Comparison of ENCODE assay signal across 1 cellular context in genomic region chr1:85465099-85465790, GRCh38.
TF ChIP-seq lines count a peak whose summit lies in the region.

Gene DDAH1, minus strand, starts transcription at chr1:85465159. Its CDS starts 114 bp downstream, at chr1:85465045.

TF ChIP-seq in IMR-90, 13 proteins besides CTCF, POLR2A, EP300 and RAD21 (continued from another document):
- TF ChIP-seq CHD1 (IDR thresholded peaks at IDR 0.05; ENCODE audit: low read depth, low read length) (no peak), MXI1 (IDR thresholded peaks at IDR 0.05; ENCODE audit: borderline replicate concordance, low read depth, low read length) (peak; percentile 44; the same call in 1 of the 2 replicates)
